ENCODE assay signal across 18 cellular contexts in the genomic region with DNA sequence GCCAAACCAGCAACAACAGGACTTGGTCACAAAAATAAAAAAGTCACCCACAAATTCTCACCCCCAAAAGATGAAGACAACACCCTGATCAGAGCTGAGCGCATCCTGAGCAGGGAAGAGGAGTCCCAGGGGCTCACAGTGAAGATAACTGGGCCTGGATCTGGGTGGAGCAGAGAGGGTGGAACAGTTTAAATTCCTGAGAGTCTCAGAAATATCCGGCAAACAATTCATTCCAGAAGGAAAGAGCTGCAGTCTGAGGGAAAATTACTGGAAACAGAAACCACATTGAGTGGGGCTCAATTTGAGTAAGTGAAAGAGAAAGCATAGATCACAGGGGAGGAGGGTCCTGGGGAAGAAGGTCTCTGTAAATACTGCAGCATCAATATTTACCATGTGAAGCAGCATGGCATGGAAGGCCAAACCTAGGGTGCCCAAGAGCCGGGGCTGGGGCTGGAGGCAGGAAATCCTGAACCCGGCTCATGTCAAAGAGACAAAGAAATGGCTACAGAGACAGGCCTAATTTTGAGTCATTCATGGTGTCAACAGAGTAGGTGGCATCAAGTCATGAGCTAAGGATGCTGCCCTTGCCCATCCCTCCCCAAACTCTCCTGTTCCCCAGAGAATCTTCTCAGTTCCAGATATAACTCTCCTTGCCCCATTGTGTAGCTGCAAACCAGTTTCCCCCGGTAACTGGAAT.
DNase-seq lines count a peak whose midpoint lies in the region; ATAC-seq and TF ChIP-seq lines count a peak whose summit lies in the region.
"Had no signal": no experiment of that assay in that cellular context is flagged by ENCODE, and none has a peak within 500 bp of the region (broad histone marks: within the 10 kb centered on the region; RNA-seq: fewer than 3 reads in every experiment).

No MANE protein-coding gene starts in this region.

- H3K56ac ChIP-seq in IMR-90 (ENCODE audit: extremely low read depth, insufficient read depth, low read length), result no peak overlapping the region

- CTCF ChIA-PET in IMR-90 (lab: Yijun Ruan, JAX), result interaction anchor here (1.4 kb wide), 1 partner anchor 14 kb away, joined by 4 read pairs; no protein-coding TSS in a partner anchor

- TF ChIP-seq EP300 in esophagus muscularis mucosa (IDR thresholded peaks at IDR 0.05) (no peak), tibial nerve (IDR thresholded peaks at IDR 0.05) (no peak)

- no peak for TF ChIP-seq RAD21 in IMR-90 (IDR thresholded peaks at IDR 0.05; ENCODE audit: low read length)

- H2AK5ac ChIP-seq in IMR-90 (ENCODE audit: low read depth, low read length), result no peak overlapping the region

- H3K79me1 ChIP-seq in IMR-90 (ENCODE audit: low read depth in 1 of 2, low read length in 2 of 2), result peaks cover 0 to 1% of the 10 kb centered on the region in 2 experiments; a peak in 1 of 4 replicates

- POLR2A ChIA-PET in IMR-90 (lab: Charles Lee; ENCODE audit: unreplicated experiment), result no interaction called here

- intact Hi-C loops in IMR-90 (cut with micrococcal nuclease), result no loop called here
- intact Hi-C loops in esophagus muscularis mucosa (cut with DNase I), result no loop called here
- intact Hi-C loops in prostate gland (cut with DNase I), result no loop called here

- no peak overlapping the region for H3K23ac ChIP-seq in IMR-90 (ENCODE audit: low read depth, low read length)

- peak overlapping the region; percentile 38; the same call in 1 of the 2 replicates for H2BK120ac ChIP-seq in IMR-90 (ENCODE audit: low read depth, low read length)

- H3K27me3 ChIP-seq in IMR-90 (ENCODE audit: control insufficient read depth, insufficient read depth, low read length), result peaks cover 30% of the 10 kb centered on the region
- no peaks in the 10 kb centered on the region for H3K27me3 ChIP-seq in esophagus muscularis mucosa
- H3K27me3 ChIP-seq in lung (ENCODE audit: control insufficient read depth, insufficient read depth), result no peaks in the 10 kb centered on the region
- H3K27me3 ChIP-seq in tibial nerve, result no peaks in the 10 kb centered on the region
- H3K27me3 ChIP-seq in prostate gland (replicated peaks; ENCODE audit: insufficient read depth), result no peaks in the 10 kb centered on the region
- H3K27me3 ChIP-seq: BLaER1 treated with 17β-estradiol and CSF1 and Interleukin-3, amounts not matched to agents 10 nM and 100 nM; cardiac muscle cell had no signal

- H3K9me3 ChIP-seq in IMR-90 (ENCODE audit: control insufficient read depth, insufficient read depth, low read length) (peaks cover 8% of the 10 kb centered on the region), esophagus muscularis mucosa (peaks cover 0 to 10% (median 0%) of the 10 kb centered on the region in 4 donors), lung (ENCODE audit: control insufficient read depth in 2 of 2, insufficient read depth in 1 of 2, low read length in 1 of 2) (peaks cover 0 to 2% of the 10 kb centered on the region in 2 donors), tibial nerve (no peaks in the 10 kb centered on the region), prostate gland (no peaks in the 10 kb centered on the region)

- H2BK5ac ChIP-seq in IMR-90 (ENCODE audit: low read depth, low read length, poor library complexity, severe bottlenecking), result no peak overlapping the region

- dilution Hi-C loops in IMR-90 (cut with HindIII; ENCODE audit: low sequenced_read_pairs, unreplicated experiment), result no loop called here

- no peak overlapping the region for H3K18ac ChIP-seq in IMR-90 (ENCODE audit: low read depth, low read length)

- H3K4me1 ChIP-seq in IMR-90 (ENCODE audit: control insufficient read depth, insufficient read depth, low read length) (no peaks in the 10 kb centered on the region), esophagus muscularis mucosa (peaks cover 0 to 6% (median 3%) of the 10 kb centered on the region in 4 donors), lung (ENCODE audit: control insufficient read depth in 2 of 2, insufficient read depth in 2 of 2, low read length in 2 of 2) (peaks cover 1 to 4% of the 10 kb centered on the region in 2 donors), tibial nerve (peaks cover 0 to 15% (median 0%) of the 10 kb centered on the region in 4 donors), prostate gland (replicated peaks) (no peaks in the 10 kb centered on the region)

- no peak overlapping the region for H4K5ac ChIP-seq in IMR-90 (ENCODE audit: low read depth, low read length)

- in situ Hi-C loops in IMR-90 (cut with MboI; ENCODE audit: low sequenced_read_pairs), result no loop called here

- H3K27ac ChIP-seq in IMR-90 (ENCODE audit: insufficient read depth, low read length), result no peak overlapping the region
- peak overlapping the region; percentile 37 to 59 (median 57) for H3K27ac ChIP-seq in esophagus muscularis mucosa (replicated peaks in 1 of 4)
- peak overlapping the region; percentile 41 for H3K27ac ChIP-seq in lung (ENCODE audit: low read depth in 1 of 2, low read length in 1 of 2)
- H3K27ac ChIP-seq in tibial nerve, result peak overlapping the region in 3 of 4 donors; percentile 42 to 69 (median 63)
- H3K27ac ChIP-seq in prostate gland, result no peak overlapping the region
- H3K27ac ChIP-seq: BLaER1 treated with 17β-estradiol and CSF1 and Interleukin-3, amounts not matched to agents 10 nM and 100 nM; cardiac muscle cell; PC-9 had no signal

- TF ChIP-seq CTCF in IMR-90 (conservative IDR thresholded peaks at IDR 0.05; ENCODE audit: low read depth, low read length), result no peak
- no peak for TF ChIP-seq CTCF in esophagus muscularis mucosa (IDR thresholded peaks at IDR 0.05)
- no peak for TF ChIP-seq CTCF in lung (IDR thresholded peaks at IDR 0.05; ENCODE audit: control extremely low read depth, extremely low read depth)
- TF ChIP-seq CTCF in tibial nerve (IDR thresholded peaks at IDR 0.05), result no peak
- TF ChIP-seq CTCF in prostate gland (IDR thresholded peaks at IDR 0.05), result no peak

- no peak overlapping the region for H2AK9ac ChIP-seq in IMR-90 (replicated peaks; ENCODE audit: low read depth, low read length, poor library complexity)

- no peak overlapping the region for H3K4me2 ChIP-seq in IMR-90 (ENCODE audit: low read depth, low read length)
- H3K4me2 ChIP-seq: BLaER1 treated with 17β-estradiol and CSF1 and Interleukin-3, amounts not matched to agents 10 nM and 100 nM; PC-9 had no signal

- H3K4me3 ChIP-seq in IMR-90 (ENCODE audit: insufficient read depth, low read depth, low read length), result no peak overlapping the region
- H3K4me3 ChIP-seq in esophagus muscularis mucosa, result no peak overlapping the region
- H3K4me3 ChIP-seq in lung, result no peak overlapping the region
- no peak overlapping the region for H3K4me3 ChIP-seq in tibial nerve
- H3K4me3 ChIP-seq in prostate gland, result no peak overlapping the region
- H3K4me3 ChIP-seq: BLaER1 treated with 17β-estradiol and CSF1 and Interleukin-3, amounts not matched to agents 10 nM and 100 nM; cardiac muscle cell; PC-9 had no signal

- TF ChIP-seq POLR2A in IMR-90 (IDR thresholded peaks at IDR 0.05; ENCODE audit: low read depth, low read length) (no peak), esophagus muscularis mucosa (IDR thresholded peaks at IDR 0.05; ENCODE audit: low read depth) (no peak), tibial nerve (IDR thresholded peaks at IDR 0.05) (no peak), prostate gland (IDR thresholded peaks at IDR 0.05) (no peak)

- H3K9me1 ChIP-seq in IMR-90 (ENCODE audit: insufficient read depth, low read length), result no peaks in the 10 kb centered on the region

- ATAC-seq in IMR-90 (ENCODE audit: low read depth) (peak; percentile 64), lung (ENCODE audit: insufficient read depth, low FRiP score) (no peak), HG03280 (IDR thresholded peaks at IDR 0.05; ENCODE audit: unreplicated experiment) (no peak)
- ATAC-seq: activated naive CD4-positive, alpha-beta T cell treated with anti-CD3 and anti-CD28 coated beads, Interleukin-2, amount 50 U/mL, for 72 hours had no signal

- peak overlapping the region; percentile 49; the same call in 1 of the 2 replicates for H4K91ac ChIP-seq in IMR-90 (ENCODE audit: insufficient read depth, low read depth, low read length)

- WGBS in IMR-90 (ENCODE audit: extremely low coverage in 2 of 2, insufficient read length in 1 of 2), 2 experiments, result 72% methylated on average over 3 of the region's 5 CpGs; no CpG with 5 or more reads in 1 of the 2 experiments
- WGBS in esophagus muscularis mucosa, result 86% methylated on average over 5 of the region's 5 CpGs
- 72 to 85% methylated on average over 5 of the region's 5 CpGs for WGBS in lung, 2 donors
- 52 to 56% methylated on average over 5 of the region's 5 CpGs for WGBS in tibial nerve, 2 donors
- 81% methylated on average over 5 of the region's 5 CpGs for WGBS in prostate gland

- H2AFZ ChIP-seq in IMR-90 (replicated peaks; ENCODE audit: low read length, poor library complexity), result peak overlapping the region; percentile 65
- H2AFZ ChIP-seq: PC-9 had no signal

- BruUV-seq in IMR-90 (replicated peaks; lab: Mats Ljungman, UMichigan), result no TSS peak

- H4K20me1 ChIP-seq in IMR-90 (ENCODE audit: insufficient read depth, low read length), result no peaks in the 10 kb centered on the region
- H4K20me1 ChIP-seq: BLaER1 treated with 17β-estradiol and CSF1 and Interleukin-3, amounts not matched to agents 10 nM and 100 nM had no signal

- no peak overlapping the region; the same call in 1 of the 2 replicates for H3K14ac ChIP-seq in IMR-90 (replicated peaks; ENCODE audit: low read depth, low read length)

- no peak overlapping the region; the same call in 2 of the 3 replicates for H2BK15ac ChIP-seq in IMR-90 (ENCODE audit: low read depth, low read length)

- no peak overlapping the region for H2BK20ac ChIP-seq in IMR-90 (ENCODE audit: low read depth, low read length)

- no peak overlapping the region for H3K9ac ChIP-seq in IMR-90 (ENCODE audit: low read depth, low read length)
- H3K9ac ChIP-seq: BLaER1 treated with 17β-estradiol and CSF1 and Interleukin-3, amounts not matched to agents 10 nM and 100 nM had no signal

- no peak for DNase-seq in IMR-90
- no peak for DNase-seq in esophagus muscularis mucosa (ENCODE audit: extremely low spot score)
- no peak for DNase-seq in lung (ENCODE audit: low spot score)
- no peak for DNase-seq in tibial nerve (ENCODE audit: low spot score in 2 of 2)
- no peak for DNase-seq in prostate gland (ENCODE audit: low spot score)
- no peak for DNase-seq in NCI-H2081 (lab: John Stamatoyannopoulos, UW)
- DNase-seq: activated CD4-positive, alpha-beta T cell treated with anti-CD3 and anti-CD28 coated beads, Interleukin-2, amount 50 U/mL, for 48 hours; activated T-cell treated with anti-CD3 and anti-CD28 coated beads, Interleukin-2, amount 50 U/mL, for 1 hour; effector memory CD4-positive, alpha-beta T cell; NCI-H187 treated with DMSO at 0.1 percent for 48 hours; NCI-H510A treated with DMSO at 0.1 percent for 48 hours; nephron progenitor cell; substantia nigra had no signal

- H3K36me3 ChIP-seq in IMR-90 (ENCODE audit: control insufficient read depth, insufficient read depth, low read length), result no peaks in the 10 kb centered on the region
- no peaks in the 10 kb centered on the region for H3K36me3 ChIP-seq in esophagus muscularis mucosa
- H3K36me3 ChIP-seq in lung (ENCODE audit: control insufficient read depth in 2 of 2, insufficient read depth in 2 of 2, low read length in 2 of 2), result no peaks in the 10 kb centered on the region
- no peaks in the 10 kb centered on the region for H3K36me3 ChIP-seq in tibial nerve
- H3K36me3 ChIP-seq in prostate gland, result no peaks in the 10 kb centered on the region
- H3K36me3 ChIP-seq: BLaER1 treated with 17β-estradiol and CSF1 and Interleukin-3, amounts not matched to agents 10 nM and 100 nM; cardiac muscle cell had no signal

- H3K4ac ChIP-seq in IMR-90 (ENCODE audit: low read depth, low read length), result peak overlapping the region; percentile 33; the same call in 1 of the 2 replicates

- H4K8ac ChIP-seq in IMR-90 (ENCODE audit: low read depth in 2 of 2, low read length in 2 of 2), result no peak overlapping the region

Comparison
In these comparisons a context has a peak if more than half of its experiments do, and no peak if none do; other contexts are left out.
1. H3K27ac ChIP-seq: peak in esophagus muscularis mucosa (4 of 4), lung (2 of 2) and tibial nerve (3 of 4); none in IMR-90 (single experiment) and prostate gland (0 of 2).